8 cellular contexts compared by ENCODE assay signal in genomic region chr19:35153701-35154534, GRCh38. TPM values are rescaled to one million over a fixed set of nuclear protein-coding genes. Genes with fewer than 3 reads are reported as not detected.
A peak's percentile ranks its signal among the peaks of the same experiment; 100 is the strongest.
DNase-seq lines count a peak whose midpoint lies in the region; ATAC-seq and TF ChIP-seq lines count a peak whose summit lies in the region.

No MANE protein-coding gene starts in this region.

- H3K4me1 ChIP-seq in PC-9 (replicated peaks; ENCODE audit: insufficient read depth), result peaks cover 32% of the 10 kb centered on the region
- peaks cover 22% of the 10 kb centered on the region for H3K4me1 ChIP-seq in skeletal muscle satellite cell (ENCODE audit: control insufficient read depth, insufficient read depth, low read length)

- 0 out of 2 replicates have a peak, but pooled peaks cover 9% of the 10 kb centered on the region for H4K20me1 ChIP-seq in PC-9 (ENCODE audit: insufficient read depth)

- peak overlapping the region; percentile 66 for H3K27ac ChIP-seq in PC-9

- peaks cover 54% of the 10 kb centered on the region for H3K79me2 ChIP-seq in PC-9 (ENCODE audit: low read depth)

- H3K9ac ChIP-seq in skeletal muscle satellite cell (ENCODE audit: low read depth, low read length), result peak overlapping the region; percentile 84

- peak; percentile 87 for DNase-seq in 8988T
- DNase-seq in PC-9, result peak in 1 of 2 experiments; percentile 57
- peak; percentile 47 for DNase-seq in activated gamma-delta T cell (lab: John Stamatoyannopoulos, UW)
- peak; percentile 56 for DNase-seq in left cardiac atrium
- no peak for DNase-seq in NCI-H510A (lab: John Stamatoyannopoulos, UW)

- peak; percentile 73 for TF ChIP-seq CTCF in PC-9 (conservative IDR thresholded peaks at IDR 0.05)

- peak overlapping the region; percentile 83 for H2AFZ ChIP-seq in PC-9

- CTCF ChIA-PET in PC-9 (lab: Charles Lee), result interaction anchor here (0.6 to 0.7 kb wide), 4 partner anchors 9 to 208 kb away, joined by 3 to 15 read pairs (median 7); partner anchors contain the start of gene FXYD7

- H3K4me3 ChIP-seq in PC-9, result peak overlapping the region; percentile 71
- H3K4me3 ChIP-seq in skeletal muscle satellite cell (ENCODE audit: low read length), result peak overlapping the region; percentile 89

- H3K27me3 ChIP-seq in PC-9 (ENCODE audit: insufficient read depth, low read depth) (no peaks in the 10 kb centered on the region), skeletal muscle satellite cell (ENCODE audit: control insufficient read depth, insufficient read depth, low read length) (no peaks in the 10 kb centered on the region)

- H3K4me2 ChIP-seq in PC-9 (peak overlapping the region; percentile 95), skeletal muscle satellite cell (ENCODE audit: low read length) (peak overlapping the region; percentile 92)

- no TSS peak for BruUV-seq in PC-9 (replicated peaks; lab: Mats Ljungman, UMichigan)

- peaks cover 20% of the 10 kb centered on the region for H3K36me3 ChIP-seq in PC-9 (ENCODE audit: low read depth)
- H3K36me3 ChIP-seq in skeletal muscle satellite cell (ENCODE audit: insufficient read depth, low read length), result peaks cover 13% of the 10 kb centered on the region

- ATAC-seq in GM19351 (IDR thresholded peaks at IDR 0.05; ENCODE audit: unreplicated experiment) (peak; percentile 56), left cardiac atrium (peak; percentile 50), GM18909 (IDR thresholded peaks at IDR 0.05; ENCODE audit: poor library complexity, unreplicated experiment) (no peak)

- H3K9me2 ChIP-seq in PC-9 (ENCODE audit: insufficient read depth), result no peaks in the 10 kb centered on the region

- intact Hi-C loops in PC-9 (cut with micrococcal nuclease; ENCODE audit: unreplicated experiment), result no loop called here
- intact Hi-C loops in left cardiac atrium (cut with DNase I), result no loop called here

- POLR2A ChIA-PET in PC-9 (lab: Charles Lee; ENCODE audit: unreplicated experiment), result interaction anchor here (0.6 to 1.0 kb wide), 2 partner anchors 13 to 893 kb away, joined by 3 to 13 read pairs; no protein-coding TSS in a partner anchor

- H3F3A ChIP-seq in PC-9 (ENCODE audit: insufficient read depth, low read depth), result peaks cover 12% of the 10 kb centered on the region

- H3K9me3 ChIP-seq in PC-9 (ENCODE audit: insufficient read depth, low read depth) (no peaks in the 10 kb centered on the region), skeletal muscle satellite cell (replicated peaks; ENCODE audit: low read length) (no peaks in the 10 kb centered on the region)

RNA-seq across cellular contexts. Expression of gene FXYD5, which starts 0.6 kb away (rescaled TPM):
- total RNA-seq in PC-9 (2021), result 137 and 181 TPM in 2 replicates
- 10 to 100 TPM; 35.5 to 46.7 TPM for total RNA-seq in left cardiac atrium
- total RNA-seq in skeletal muscle satellite cell (2012; rRNA removed), result 35.5 and 50.0 TPM in 2 replicates

RNA-seq across cellular contexts. Expression of gene FXYD7, which starts 10.9 kb away (rescaled TPM):
- total RNA-seq in PC-9 (2021) (not detected in 2 replicates), left cardiac atrium (not detected)
- not detected in 2 replicates for total RNA-seq in skeletal muscle satellite cell (2012; rRNA removed)

RNA-seq across cellular contexts. Expression of gene FXYD1, which starts 15.3 kb away (rescaled TPM):
- total RNA-seq in PC-9 (2021), result not detected in 2 replicates
- 100 to 1,000 TPM; 297 to 393 TPM for total RNA-seq in left cardiac atrium
- total RNA-seq in skeletal muscle satellite cell (2012; rRNA removed), result 0.51 and 1.1 TPM in 2 replicates

RNA-seq across cellular contexts. Expression of gene LGI4, which starts 19.1 kb away (rescaled TPM):
- total RNA-seq in PC-9 (2021) (1.2 and 1.3 TPM in 2 replicates), left cardiac atrium (10 to 100 TPM; 11.6 to 17.9 TPM)
- 0.44 TPM in 1 of 2 replicates, not detected in the other for total RNA-seq in skeletal muscle satellite cell (2012; rRNA removed)

RNA-seq across cellular contexts. Expression of gene FXYD3, which starts 38.3 kb away (rescaled TPM):
- total RNA-seq in PC-9 (2021), result 240 and 287 TPM in 2 replicates
- 1 to 10 TPM; 1.5 to 3.6 TPM for total RNA-seq in left cardiac atrium
- total RNA-seq in skeletal muscle satellite cell (2012; rRNA removed), result not detected in 2 replicates

Comparison
In these comparisons a context has a peak if more than half of its experiments do, and no peak if none do; other contexts are left out.
1. RNA of gene FXYD1, which starts 15.3 kb away (total RNA-seq): 297 to 393 TPM in left cardiac atrium; not detected in PC-9; every median in the first group is over 100 times any median in the second.